ENCODE assay signal across 11 cellular contexts in genomic region chr1:160096491-160097116, GRCh38. TPM values are rescaled to one million over a fixed set of nuclear protein-coding genes. Genes with fewer than 3 reads are reported as not detected.
DNase-seq lines count a peak whose midpoint lies in the region; ATAC-seq and TF ChIP-seq lines count a peak whose summit lies in the region.
"Had no signal": no experiment of that assay in that cellular context is flagged by ENCODE, and none has a peak within 500 bp of the region (broad histone marks: within the 10 kb centered on the region; RNA-seq: fewer than 3 reads in every experiment).

No MANE protein-coding gene starts in this region.

- H3K4me2 ChIP-seq in hepatocyte: peak overlapping the region; percentile 99

- H2AFZ ChIP-seq in hepatocyte: no peak overlapping the region

- H3K27me3 ChIP-seq in hepatocyte: no peaks in the 10 kb centered on the region
- H3K27me3 ChIP-seq in brain microvascular endothelial cell (replicated peaks): no peaks in the 10 kb centered on the region

- H3K9me3 Mint-ChIP-seq in T-helper 2 cell treated with Interferon-gamma antibody and Interleukin-4, amounts not matched to agents 5 μg/mL and 100 μg/mL, for 36 hours: no peaks in the 10 kb centered on the region
- H3K9me3 Mint-ChIP-seq in activated CD8-positive, alpha-beta T cell treated with anti-CD3 and anti-CD28 coated beads, Interleukin-2, amount 10 ng/mL, durations not matched to agents 7 days and 5 days (ENCODE audit: insufficient read depth): no peaks in the 10 kb centered on the region
- no peaks in the 10 kb centered on the region for H3K9me3 Mint-ChIP-seq in stimulated activated memory B cell treated with anti-CD40 and anti-IgM and Interleukin-4, amounts not matched to agents 10 μg/mL and 1 μg/mL and 100 μg/mL, for 72 hours

- no peak for DNase-seq in T-helper 2 cell treated with Interferon-gamma antibody and Interleukin-4, amounts not matched to agents 5 μg/mL and 100 μg/mL, for 36 hours (ENCODE audit: low spot score)
- no peak for DNase-seq in T-helper 2 cell
- DNase-seq in activated CD8-positive, alpha-beta T cell treated with anti-CD3 and anti-CD28 coated beads, Interleukin-2, amount 10 ng/mL, durations not matched to agents 7 days and 5 days: no peak
- DNase-seq in hepatocyte (ENCODE audit: low spot score): peak; percentile 51
- DNase-seq in DMS153 (lab: John Stamatoyannopoulos, UW): no peak
- DNase-seq in NCI-H2107 (lab: John Stamatoyannopoulos, UW): no peak
- no peak for DNase-seq in brain microvascular endothelial cell
- DNase-seq: HCEC 1CT had no signal

- H3K79me2 ChIP-seq in hepatocyte: peaks cover 18% of the 10 kb centered on the region

- no peaks in the 10 kb centered on the region for H3K27me3 Mint-ChIP-seq in T-helper 2 cell treated with Interferon-gamma antibody and Interleukin-4, amounts not matched to agents 5 μg/mL and 100 μg/mL, for 36 hours (ENCODE audit: low read depth)
- no peaks in the 10 kb centered on the region for H3K27me3 Mint-ChIP-seq in activated CD8-positive, alpha-beta T cell treated with anti-CD3 and anti-CD28 coated beads, Interleukin-2, amount 10 ng/mL, durations not matched to agents 7 days and 5 days (ENCODE audit: low read depth)
- no peaks in the 10 kb centered on the region for H3K27me3 Mint-ChIP-seq in stimulated activated memory B cell treated with anti-CD40 and anti-IgM and Interleukin-4, amounts not matched to agents 10 μg/mL and 1 μg/mL and 100 μg/mL, for 72 hours

- peaks cover 19% of the 10 kb centered on the region for H3K4me1 ChIP-seq in hepatocyte (ENCODE audit: insufficient read depth)

- H3K27ac ChIP-seq in hepatocyte: no peak overlapping the region
- H3K27ac ChIP-seq in brain microvascular endothelial cell: no peak overlapping the region

- H3K4me1 Mint-ChIP-seq in T-helper 2 cell treated with Interferon-gamma antibody and Interleukin-4, amounts not matched to agents 5 μg/mL and 100 μg/mL, for 36 hours (ENCODE audit: low read depth): peaks cover 33% of the 10 kb centered on the region
- peaks cover 53% of the 10 kb centered on the region for H3K4me1 Mint-ChIP-seq in activated CD8-positive, alpha-beta T cell treated with anti-CD3 and anti-CD28 coated beads, Interleukin-2, amount 10 ng/mL, durations not matched to agents 7 days and 5 days (ENCODE audit: low read depth)
- H3K4me1 Mint-ChIP-seq in stimulated activated memory B cell treated with anti-CD40 and anti-IgM and Interleukin-4, amounts not matched to agents 10 μg/mL and 1 μg/mL and 100 μg/mL, for 72 hours: peaks cover 46% of the 10 kb centered on the region

- peaks cover 8% of the 10 kb centered on the region for H3K36me3 Mint-ChIP-seq in T-helper 2 cell treated with Interferon-gamma antibody and Interleukin-4, amounts not matched to agents 5 μg/mL and 100 μg/mL, for 36 hours (ENCODE audit: low read depth)
- H3K36me3 Mint-ChIP-seq in activated CD8-positive, alpha-beta T cell treated with anti-CD3 and anti-CD28 coated beads, Interleukin-2, amount 10 ng/mL, durations not matched to agents 7 days and 5 days (ENCODE audit: low read depth): peaks cover 4% of the 10 kb centered on the region
- peaks cover 27% of the 10 kb centered on the region for H3K36me3 Mint-ChIP-seq in stimulated activated memory B cell treated with anti-CD40 and anti-IgM and Interleukin-4, amounts not matched to agents 10 μg/mL and 1 μg/mL and 100 μg/mL, for 72 hours

- H3K27ac Mint-ChIP-seq in T-helper 2 cell treated with Interferon-gamma antibody and Interleukin-4, amounts not matched to agents 5 μg/mL and 100 μg/mL, for 36 hours: peak overlapping the region; percentile 10
- peak overlapping the region; percentile 91 for H3K27ac Mint-ChIP-seq in activated CD8-positive, alpha-beta T cell treated with anti-CD3 and anti-CD28 coated beads, Interleukin-2, amount 10 ng/mL, durations not matched to agents 7 days and 5 days
- H3K27ac Mint-ChIP-seq in stimulated activated memory B cell treated with anti-CD40 and anti-IgM and Interleukin-4, amounts not matched to agents 10 μg/mL and 1 μg/mL and 100 μg/mL, for 72 hours: peak overlapping the region; percentile 81

- WGBS in hepatocyte (ENCODE audit: low lambda C conversion rate, missing lambda C conversion rate): 79% methylated on average over 4 of the region's 4 CpGs

- CTCF ChIA-PET in activated CD8-positive, alpha-beta T cell treated with anti-CD3 and anti-CD28 coated beads, Interleukin-2, amount 10 ng/mL, durations not matched to agents 7 days and 5 days (lab: Charles Lee): interaction anchor here (2.5 to 4.7 kb wide), 3 partner anchors 11 to 50 kb away, joined by 9 to 88 read pairs (median 25); no protein-coding TSS in a partner anchor

- no peak for ATAC-seq in activated CD8-positive, alpha-beta T cell treated with anti-CD3 and anti-CD28 coated beads, Interleukin-2, amount 10 ng/mL, durations not matched to agents 7 days and 5 days
- ATAC-seq in stimulated activated memory B cell treated with anti-CD40 and anti-IgM and Interleukin-4, amounts not matched to agents 10 μg/mL and 1 μg/mL and 100 μg/mL, for 72 hours: no peak

- H3K4me3 Mint-ChIP-seq in T-helper 2 cell treated with Interferon-gamma antibody and Interleukin-4, amounts not matched to agents 5 μg/mL and 100 μg/mL, for 36 hours: peak overlapping the region; percentile 90
- H3K4me3 Mint-ChIP-seq in activated CD8-positive, alpha-beta T cell treated with anti-CD3 and anti-CD28 coated beads, Interleukin-2, amount 10 ng/mL, durations not matched to agents 7 days and 5 days: peak overlapping the region; percentile 88
- peak overlapping the region; percentile 3 for H3K4me3 Mint-ChIP-seq in stimulated activated memory B cell treated with anti-CD40 and anti-IgM and Interleukin-4, amounts not matched to agents 10 μg/mL and 1 μg/mL and 100 μg/mL, for 72 hours

- no peaks in the 10 kb centered on the region for H3K9me3 ChIP-seq in hepatocyte (ENCODE audit: low read depth)

- POLR2A ChIA-PET in activated CD8-positive, alpha-beta T cell treated with anti-CD3 and anti-CD28 coated beads, Interleukin-2, amount 10 ng/mL, durations not matched to agents 7 days and 5 days (lab: Charles Lee): interaction anchor here (0.6 to 1.4 kb wide), 4 partner anchors 20 to 245 kb away, joined by 3 to 4 read pairs (median 3); partner anchors contain the start of genes DCAF8 and PIGM

- TF ChIP-seq CTCF in hepatocyte (IDR thresholded peaks at IDR 0.05; ENCODE audit: poor library complexity) (no peak), brain microvascular endothelial cell (IDR thresholded peaks at IDR 0.05; ENCODE audit: low read depth, low read length, missing control alignments) (no peak)

- H3K36me3 ChIP-seq in hepatocyte (replicated peaks; ENCODE audit: insufficient read depth, low read depth): no peaks in the 10 kb centered on the region
- H3K36me3 ChIP-seq in brain microvascular endothelial cell (replicated peaks): no peaks in the 10 kb centered on the region

- no peaks in the 10 kb centered on the region for H4K20me1 ChIP-seq in hepatocyte (ENCODE audit: insufficient read depth, poor library complexity, severe bottlenecking)

- H3K4me3 ChIP-seq in hepatocyte: no peak overlapping the region
- no peak overlapping the region for H3K4me3 ChIP-seq in brain microvascular endothelial cell (ENCODE audit: low read depth, low read length)

- in situ Hi-C loops in brain microvascular endothelial cell (cut with HindIII; ENCODE audit: low pct_ligation_motif_present, low sequenced_read_pairs): no loop called here

- no peaks in the 10 kb centered on the region for H3K9me2 ChIP-seq in hepatocyte (replicated peaks; ENCODE audit: insufficient read depth)

RNA-seq across cellular contexts. Expression of gene IGSF8, which starts 1.8 kb away (rescaled TPM):
- 10 to 100 TPM; 41.7 to 44.4 TPM for total RNA-seq in activated CD8-positive, alpha-beta T cell treated with anti-CD3 and anti-CD28 coated beads, Interleukin-2, amount 10 ng/mL, durations not matched to agents 7 days and 5 days
- 26.0 and 36.8 TPM in 2 replicates for total RNA-seq in hepatocyte
- polyA plus RNA-seq in hepatocyte: 39.3 and 54.1 TPM in 2 replicates

RNA-seq across cellular contexts. Expression of gene KCNJ9, which starts 15.3 kb away (rescaled TPM):
- total RNA-seq in activated CD8-positive, alpha-beta T cell treated with anti-CD3 and anti-CD28 coated beads, Interleukin-2, amount 10 ng/mL, durations not matched to agents 7 days and 5 days: not detected
- not detected in 2 replicates for total RNA-seq in hepatocyte
- not detected in 2 replicates for polyA plus RNA-seq in hepatocyte
- total RNA-seq: endothelial cell of umbilical vein had no signal
- polyA plus RNA-seq: AG04450, endothelial cell of umbilical vein had no signal

RNA-seq across cellular contexts. Expression of gene ATP1A2, which starts 19.0 kb away (rescaled TPM):
- not detected for total RNA-seq in activated CD8-positive, alpha-beta T cell treated with anti-CD3 and anti-CD28 coated beads, Interleukin-2, amount 10 ng/mL, durations not matched to agents 7 days and 5 days
- total RNA-seq in hepatocyte: 2.9 and 4.7 TPM in 2 replicates
- polyA plus RNA-seq in hepatocyte: 0.80 and 1.5 TPM in 2 replicates
- total RNA-seq: endothelial cell of umbilical vein had no signal
- polyA plus RNA-seq: endothelial cell of umbilical vein had no signal

RNA-seq across cellular contexts. Expression of gene KCNJ10, which starts 26.6 kb away (rescaled TPM):
- not detected for total RNA-seq in activated CD8-positive, alpha-beta T cell treated with anti-CD3 and anti-CD28 coated beads, Interleukin-2, amount 10 ng/mL, durations not matched to agents 7 days and 5 days
- not detected in 2 replicates for total RNA-seq in hepatocyte
- polyA plus RNA-seq in hepatocyte: not detected in 2 replicates
- total RNA-seq: endothelial cell of umbilical vein had no signal
- polyA plus RNA-seq: AG04450, endothelial cell of umbilical vein had no signal

RNA-seq across cellular contexts. Expression of gene ATP1A4, which starts 54.8 kb away (rescaled TPM):
- not detected for total RNA-seq in activated CD8-positive, alpha-beta T cell treated with anti-CD3 and anti-CD28 coated beads, Interleukin-2, amount 10 ng/mL, durations not matched to agents 7 days and 5 days
- total RNA-seq in hepatocyte: 0.68 and 4.4 TPM in 2 replicates
- 0.45 and 2.2 TPM in 2 replicates for polyA plus RNA-seq in hepatocyte
- total RNA-seq: endothelial cell of umbilical vein had no signal
- polyA plus RNA-seq: AG04450, endothelial cell of umbilical vein had no signal

Comparison
In these comparisons a context has a peak if more than half of its experiments do, and no peak if none do; other contexts are left out.
1. H3K27ac Mint-ChIP-seq: peak in every context shown above with its lines; median percentile 91 in activated CD8-positive, alpha-beta T cell treated with anti-CD3 and anti-CD28 coated beads, Interleukin-2, amount 10 ng/mL, durations not matched to agents 7 days and 5 days; 81 in stimulated activated memory B cell treated with anti-CD40 and anti-IgM and Interleukin-4, amounts not matched to agents 10 μg/mL and 1 μg/mL and 100 μg/mL, for 72 hours; 10 in T-helper 2 cell treated with Interferon-gamma antibody and Interleukin-4, amounts not matched to agents 5 μg/mL and 100 μg/mL, for 36 hours.
2. H3K4me3 Mint-ChIP-seq: peak in every context shown above with its lines; median percentile 90 in T-helper 2 cell treated with Interferon-gamma antibody and Interleukin-4, amounts not matched to agents 5 μg/mL and 100 μg/mL, for 36 hours; 88 in activated CD8-positive, alpha-beta T cell treated with anti-CD3 and anti-CD28 coated beads, Interleukin-2, amount 10 ng/mL, durations not matched to agents 7 days and 5 days; 3 in stimulated activated memory B cell treated with anti-CD40 and anti-IgM and Interleukin-4, amounts not matched to agents 10 μg/mL and 1 μg/mL and 100 μg/mL, for 72 hours.